In genomic region chr2:238362611-238363010, GRCh38 we compare ENCODE assay signal across 2 cellular contexts.
TF ChIP-seq lines count a peak whose summit lies in the region.

No MANE protein-coding gene starts in this region.

TF ChIP-seq in IMR-90, 13 proteins besides CTCF, POLR2A, EP300 and RAD21:
- no peak for TF ChIP-seq RFX5 (IDR thresholded peaks at IDR 0.05; ENCODE audit: low read depth, low read length)
- no peak for TF ChIP-seq ELK1 (IDR thresholded peaks at IDR 0.05; ENCODE audit: borderline replicate concordance, low read depth, low read length)
- no peak for TF ChIP-seq CHD1 (IDR thresholded peaks at IDR 0.05; ENCODE audit: low read depth, low read length)
- TF ChIP-seq USF2 (IDR thresholded peaks at IDR 0.05; ENCODE audit: low read depth, low read length): no peak
- no peak for TF ChIP-seq NFE2L2 (IDR thresholded peaks at IDR 0.05; ENCODE audit: low read depth, low read length)
- TF ChIP-seq RCOR1 (IDR thresholded peaks at IDR 0.05; ENCODE audit: insufficient replicate concordance, low read length): no peak
- no peak for TF ChIP-seq CEBPB (IDR thresholded peaks at IDR 0.05; ENCODE audit: low read depth, low read length)
- TF ChIP-seq BHLHE40 (IDR thresholded peaks at IDR 0.05; ENCODE audit: low read depth, low read length): no peak
- no peak for TF ChIP-seq FOS (IDR thresholded peaks at IDR 0.05; ENCODE audit: low read depth, low read length)
- TF ChIP-seq MAFK (IDR thresholded peaks at IDR 0.05; ENCODE audit: low read depth, low read length): no peak
- TF ChIP-seq MXI1 (IDR thresholded peaks at IDR 0.05; ENCODE audit: borderline replicate concordance, low read depth, low read length): no peak
- TF ChIP-seq SMC3 (IDR thresholded peaks at IDR 0.05; ENCODE audit: low read depth, low read length): no peak
- no peak for TF ChIP-seq MAZ (IDR thresholded peaks at IDR 0.05; ENCODE audit: borderline replicate concordance, low read depth, low read length)

TF ChIP-seq in H1, 55 proteins besides CTCF, POLR2A, EP300 and RAD21:
- TF ChIP-seq HDAC2 (IDR thresholded peaks at IDR 0.05; ENCODE audit: borderline replicate concordance in 1 of 2, low read depth in 2 of 2, low read length in 2 of 2) (no peak), E2F6 (IDR thresholded peaks at IDR 0.05) (0 out of 2 replicates have a peak, but pooled peaks have one; percentile 33)
